ENCODE assay signal across 27 cellular contexts in genomic region chr10:70335246-70335613, GRCh38. TPM values are rescaled to one million over a fixed set of nuclear protein-coding genes. Genes with fewer than 3 reads are reported as not detected.
DNase-seq lines count a peak whose midpoint lies in the region; ATAC-seq and TF ChIP-seq lines count a peak whose summit lies in the region.
"Had no signal": no experiment of that assay in that cellular context is flagged by ENCODE, and none has a peak within 500 bp of the region (broad histone marks: within the 10 kb centered on the region; RNA-seq: fewer than 3 reads in every experiment).

No MANE protein-coding gene starts in this region.

- peaks cover 17 to 97% (median 38%) of the 10 kb centered on the region in 11 experiments for H3K27me3 ChIP-seq in BLaER1 treated with 17β-estradiol and CSF1 and Interleukin-3, amounts not matched to agents 10 nM and 100 nM
- H3K27me3 ChIP-seq in right cardiac atrium (ENCODE audit: control insufficient read depth, insufficient read depth), result no peaks in the 10 kb centered on the region
- no peaks in the 10 kb centered on the region for H3K27me3 ChIP-seq in sigmoid colon
- H3K27me3 ChIP-seq: esophagus squamous epithelium, neural progenitor cell, thyroid gland had no signal

- H3K9me3 Mint-ChIP-seq in chondrocyte (ENCODE audit: low read depth), result no peaks in the 10 kb centered on the region
- H3K9me3 Mint-ChIP-seq in activated naive CD8-positive, alpha-beta T cell treated with anti-CD3 and anti-CD28 coated beads for 36 hours, result peaks cover 1% of the 10 kb centered on the region
- H3K9me3 Mint-ChIP-seq: neural progenitor cell had no signal

- H3K36me3 Mint-ChIP-seq in chondrocyte (ENCODE audit: low read depth), result peaks cover 7% of the 10 kb centered on the region
- peaks cover 13% of the 10 kb centered on the region for H3K36me3 Mint-ChIP-seq in activated naive CD8-positive, alpha-beta T cell treated with anti-CD3 and anti-CD28 coated beads for 36 hours

- TF ChIP-seq POLR2A in sigmoid colon (IDR thresholded peaks at IDR 0.05), result no peak

- ATAC-seq in right cardiac atrium, result peak; percentile 41 to 65
- ATAC-seq: activated naive CD4-positive, alpha-beta T cell treated with anti-CD3 and anti-CD28 coated beads, Interleukin-2, amount 50 U/mL, for 72 hours; K562; stimulated activated naive CD8-positive, alpha-beta T cell treated with anti-CD3 and anti-CD28 coated beads, Interleukin-15, amount 100 ng/mL, for 72 hours had no signal

- H3K27ac ChIP-seq in BLaER1 treated with 17β-estradiol and CSF1 and Interleukin-3, amounts not matched to agents 10 nM and 100 nM, result 0 out of 22 replicates have a peak overlapping the region, but pooled peaks of 1 of the 11 experiments have one; percentile 11
- no peak overlapping the region for H3K27ac ChIP-seq in right cardiac atrium (ENCODE audit: low read length)
- no peak overlapping the region for H3K27ac ChIP-seq in sigmoid colon
- H3K27ac ChIP-seq: esophagus squamous epithelium, neural progenitor cell, thyroid gland had no signal

- WGBS in right cardiac atrium, result 66% methylated on average over 11 of the region's 11 CpGs
- WGBS in sigmoid colon, 2 donors, result 80 to 88% methylated on average over 11 of the region's 11 CpGs

- peaks cover 13% of the 10 kb centered on the region for H3K4me1 Mint-ChIP-seq in chondrocyte (ENCODE audit: low read depth)
- H3K4me1 Mint-ChIP-seq in activated naive CD8-positive, alpha-beta T cell treated with anti-CD3 and anti-CD28 coated beads for 36 hours, result peaks cover 11% of the 10 kb centered on the region

- peaks cover 11 to 98% (median 73%) of the 10 kb centered on the region in 11 experiments; a peak in 21 of 22 replicates for H4K20me1 ChIP-seq in BLaER1 treated with 17β-estradiol and CSF1 and Interleukin-3, amounts not matched to agents 10 nM and 100 nM

- H3K4me2 ChIP-seq in BLaER1 treated with 17β-estradiol and CSF1 and Interleukin-3, amounts not matched to agents 10 nM and 100 nM, result peak overlapping the region in 10 of 11 experiments; percentile 18 to 88 (median 72); a peak in 18 of 22 replicates
- H3K4me2 ChIP-seq: neural progenitor cell had no signal

- H3K4me3 Mint-ChIP-seq in chondrocyte (ENCODE audit: unreplicated experiment), result no peak overlapping the region
- no peak overlapping the region for H3K4me3 Mint-ChIP-seq in activated naive CD8-positive, alpha-beta T cell treated with anti-CD3 and anti-CD28 coated beads for 36 hours
- H3K4me3 Mint-ChIP-seq: activated CD4-positive, alpha-beta memory T cell treated with anti-CD3 and anti-CD28 coated beads, Interleukin-2, amount 10 ng/mL, durations not matched to agents 7 days and 5 days; endodermal cell; neural progenitor cell; stimulated activated naive CD8-positive, alpha-beta T cell treated with anti-CD3 and anti-CD28 coated beads, Interleukin-15, amount 100 ng/mL, for 72 hours had no signal

- TF ChIP-seq EP300 in sigmoid colon (IDR thresholded peaks at IDR 0.05), result no peak

- H3K4me1 ChIP-seq in BLaER1 treated with 17β-estradiol and CSF1 and Interleukin-3, amounts not matched to agents 10 nM and 100 nM, result peaks cover 36 to 78% (median 69%) of the 10 kb centered on the region in 10 experiments
- peaks cover 11% of the 10 kb centered on the region for H3K4me1 ChIP-seq in right cardiac atrium (ENCODE audit: control insufficient read depth, insufficient read depth, low read length)
- H3K4me1 ChIP-seq in sigmoid colon, result peaks cover 0 to 15% (median 14%) of the 10 kb centered on the region in 4 donors

- no peak overlapping the region for H3K4me3 ChIP-seq in BLaER1 treated with 17β-estradiol and CSF1 and Interleukin-3, amounts not matched to agents 10 nM and 100 nM
- H3K4me3 ChIP-seq in right cardiac atrium (ENCODE audit: low read length) (no peak overlapping the region), sigmoid colon (no peak overlapping the region)
- H3K4me3 ChIP-seq: esophagus squamous epithelium, K562, neural progenitor cell, thyroid gland had no signal

- H3K9ac ChIP-seq in BLaER1 treated with 17β-estradiol and CSF1 and Interleukin-3, amounts not matched to agents 10 nM and 100 nM, result peak overlapping the region in 3 of 11 experiments; percentile 20 to 51 (median 32); a peak in 4 of 22 replicates
- H3K9ac ChIP-seq: neural progenitor cell had no signal

- H3K27ac Mint-ChIP-seq in chondrocyte (ENCODE audit: unreplicated experiment), result no peak overlapping the region
- no peak overlapping the region for H3K27ac Mint-ChIP-seq in activated naive CD8-positive, alpha-beta T cell treated with anti-CD3 and anti-CD28 coated beads for 36 hours
- H3K27ac Mint-ChIP-seq: activated CD4-positive, alpha-beta memory T cell treated with anti-CD3 and anti-CD28 coated beads, Interleukin-2, amount 10 ng/mL, durations not matched to agents 7 days and 5 days; activated naive CD4-positive, alpha-beta T cell treated with anti-CD3 and anti-CD28 coated beads, Interleukin-2, amount 50 U/mL, for 72 hours; activated T-helper 2 cell treated with anti-CD3 and anti-CD28 coated beads, Interferon-gamma antibody, Interleukin-2, Interleukin-4, amounts not matched to agents 10 μg/mL and 5 μg/mL and 100 μg/mL, durations not matched to agents 14 hours and 24 hours and 36 hours; endodermal cell had no signal

- TF ChIP-seq CTCF in chondrocyte (IDR thresholded peaks at IDR 0.05) (no peak), sigmoid colon (IDR thresholded peaks at IDR 0.05) (no peak), GM10266 (IDR thresholded peaks at IDR 0.05; ENCODE audit: control insufficient read depth, insufficient read depth, low read depth, missing control alignments) (no peak)

- no peaks in the 10 kb centered on the region for H3K27me3 Mint-ChIP-seq in chondrocyte (ENCODE audit: low read depth)
- no peaks in the 10 kb centered on the region for H3K27me3 Mint-ChIP-seq in activated naive CD8-positive, alpha-beta T cell treated with anti-CD3 and anti-CD28 coated beads for 36 hours
- H3K27me3 Mint-ChIP-seq: activated CD4-positive, alpha-beta memory T cell treated with anti-CD3 and anti-CD28 coated beads, Interleukin-2, amount 10 ng/mL, durations not matched to agents 7 days and 5 days; stimulated activated naive CD8-positive, alpha-beta T cell treated with anti-CD3 and anti-CD28 coated beads, Interleukin-15, amount 100 ng/mL, for 72 hours had no signal

- peak; percentile 81 for DNase-seq in chondrocyte (ENCODE audit: low spot score)
- peak; percentile 60 to 88 (median 86) for DNase-seq in right cardiac atrium
- peak; percentile 60 for DNase-seq in sigmoid colon
- no peak for DNase-seq in GM10266 (ENCODE audit: extremely low spot score)
- no peak for DNase-seq in NCI-H345 (lab: John Stamatoyannopoulos, UW)
- no peak for DNase-seq in activated naive CD8-positive, alpha-beta T cell treated with anti-CD3 and anti-CD28 coated beads for 36 hours
- no peak for DNase-seq in activated CD4-positive, alpha-beta T cell treated with anti-CD3 and anti-CD28 coated beads for 48 hours
- DNase-seq: activated CD4-positive, alpha-beta memory T cell treated with anti-CD3 and anti-CD28 coated beads, Interleukin-2, amount 10 ng/mL, durations not matched to agents 7 days and 5 days; caudate nucleus; DND-41; endodermal cell; esophagus squamous epithelium; NCI-H1105 treated with DMSO at 0.1 percent for 48 hours; NCI-H1930; NCI-H526 treated with DMSO at 0.1 percent for 48 hours; stimulated activated naive CD8-positive, alpha-beta T cell treated with anti-CD3 and anti-CD28 coated beads, Interleukin-15, amount 100 ng/mL, for 72 hours; T-helper 1 cell; thyroid gland had no signal

- peaks cover 0 to 22% (median 8%) of the 10 kb centered on the region in 11 experiments; a peak in 9 of 22 replicates for H3K36me3 ChIP-seq in BLaER1 treated with 17β-estradiol and CSF1 and Interleukin-3, amounts not matched to agents 10 nM and 100 nM
- peaks cover 0 to 18% (median 6%) of the 10 kb centered on the region in 4 donors for H3K36me3 ChIP-seq in sigmoid colon
- H3K36me3 ChIP-seq: neural progenitor cell, thyroid gland had no signal

- intact Hi-C loops in right cardiac atrium (cut with DNase I), result no loop called here
- intact Hi-C loops in sigmoid colon (cut with DNase I), result no loop called here

- peaks cover 12 to 30% (median 19%) of the 10 kb centered on the region in 11 experiments; a peak in 19 of 22 replicates for H3K9me3 ChIP-seq in BLaER1 treated with 17β-estradiol and CSF1 and Interleukin-3, amounts not matched to agents 10 nM and 100 nM (replicated peaks in 1 of 11)
- H3K9me3 ChIP-seq in right cardiac atrium (ENCODE audit: control insufficient read depth, low read length) (no peaks in the 10 kb centered on the region), sigmoid colon (no peaks in the 10 kb centered on the region)
- H3K9me3 ChIP-seq: esophagus squamous epithelium, thyroid gland had no signal

RNA-seq across cellular contexts. Expression of gene LRRC20, which starts 47.2 kb away (rescaled TPM):
- 8.8 to 10.8 TPM (median 9.5 TPM) in 3 replicates for total RNA-seq in chondrocyte
- total RNA-seq in right cardiac atrium, result 10 to 100 TPM; 17.7 to 46.4 (median 37.0) TPM
- 33.4 TPM for polyA plus RNA-seq in right cardiac atrium
- total RNA-seq in sigmoid colon, result 10 to 100 TPM in 3 of 4 donors, 1 to 10 TPM in 1; 9.9 to 22.4 (median 18.7) TPM
- 10 to 100 TPM in 1 of 3 donors, 1 to 10 TPM in 2; 1.2 to 12.2 (median 3.2) TPM for polyA plus RNA-seq in sigmoid colon
- total RNA-seq in activated naive CD8-positive, alpha-beta T cell treated with anti-CD3 and anti-CD28 coated beads for 36 hours, result 10 to 100 TPM; 14.0 to 16.0 TPM

RNA-seq across cellular contexts. Expression of gene NPFFR1, which starts 51.4 kb away (rescaled TPM):
- total RNA-seq in chondrocyte (not detected in 3 replicates), right cardiac atrium (under 1 TPM in 1 of 4 donors, not detected in 3; 0.03 TPM), sigmoid colon (under 1 TPM in 2 of 4 donors, not detected in 2; under 0.01 TPM)
- polyA plus RNA-seq in right cardiac atrium (0.02 TPM), sigmoid colon (under 1 TPM in 1 of 3 donors, not detected in 2; 0.44 TPM)
- not detected for total RNA-seq in activated naive CD8-positive, alpha-beta T cell treated with anti-CD3 and anti-CD28 coated beads for 36 hours
- total RNA-seq: activated CD4-positive, alpha-beta memory T cell treated with anti-CD3 and anti-CD28 coated beads, Interleukin-2, amount 10 ng/mL, durations not matched to agents 7 days and 5 days; activated naive CD4-positive, alpha-beta T cell treated with anti-CD3 and anti-CD28 coated beads, Interleukin-2, amount 50 U/mL, for 72 hours; activated T-helper 2 cell treated with anti-CD3 and anti-CD28 coated beads, Interferon-gamma antibody, Interleukin-2, Interleukin-4, amounts not matched to agents 10 μg/mL and 5 μg/mL and 100 μg/mL, durations not matched to agents 14 hours and 24 hours and 36 hours; HT1080; MCF 10A; SK-MEL-5 had no signal
- polyA plus RNA-seq: K562, liver had no signal

Comparison
In these comparisons a context has a peak if more than half of its experiments do, and no peak if none do; other contexts are left out.
1. DNase-seq: peak in chondrocyte (single experiment), right cardiac atrium (3 of 3) and sigmoid colon (single experiment); none in GM10266 (single experiment), NCI-H345 (single experiment), activated naive CD8-positive, alpha-beta T cell treated with anti-CD3 and anti-CD28 coated beads for 36 hours (single experiment) and activated CD4-positive, alpha-beta T cell treated with anti-CD3 and anti-CD28 coated beads for 48 hours (single experiment).